Comparison of ENCODE assay signal across 8 cellular contexts in the genomic region with DNA sequence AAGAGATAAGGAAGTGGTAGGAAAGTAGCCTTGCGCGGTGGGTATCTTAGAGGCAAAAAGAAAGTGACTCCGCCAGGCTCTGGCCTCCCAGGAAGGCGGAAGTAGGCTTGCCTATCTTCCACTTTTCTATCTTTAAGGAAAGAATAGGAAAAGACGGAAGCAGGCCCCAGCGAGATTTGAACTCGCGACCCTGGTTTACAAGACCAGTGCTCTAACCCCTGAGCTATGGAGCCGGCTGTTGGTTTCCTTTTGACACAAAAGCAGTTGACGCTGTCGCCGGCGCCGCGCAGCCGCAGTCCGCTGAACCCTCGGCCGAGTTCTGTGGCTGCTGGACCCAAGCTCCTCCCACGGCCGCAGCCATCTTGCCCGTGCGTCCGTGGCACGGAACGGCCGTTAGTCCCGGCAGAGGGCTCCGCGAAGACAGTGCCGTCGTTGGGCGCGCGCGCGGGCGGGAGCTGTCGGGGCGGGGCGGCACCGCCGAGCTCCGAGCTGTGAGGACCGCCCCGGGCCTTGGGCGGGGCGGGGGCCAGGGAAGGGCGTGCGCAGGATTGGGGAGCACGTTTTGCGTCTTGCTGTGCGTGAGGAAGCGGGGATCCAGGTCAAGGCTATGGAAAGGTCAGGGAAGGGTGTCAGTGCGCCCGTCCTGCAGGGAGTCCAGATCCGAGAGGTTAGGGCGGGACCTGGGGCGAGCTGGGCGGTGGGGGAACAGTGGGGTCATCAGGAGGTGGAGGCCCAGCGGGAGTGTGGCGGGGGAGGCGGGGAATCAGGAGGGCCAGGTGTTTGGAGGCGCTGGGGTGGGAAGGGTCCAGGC. TPM values are rescaled to one million over a fixed set of nuclear protein-coding genes. Genes with fewer than 3 reads are reported as not detected.
DNase-seq lines count a peak whose midpoint lies in the region; ATAC-seq and TF ChIP-seq lines count a peak whose summit lies in the region.

No MANE protein-coding gene starts in this region.

- no peaks in the 10 kb centered on the region for H3K9me3 ChIP-seq in ascending aorta
- H3K9me3 ChIP-seq in hepatocyte (ENCODE audit: low read depth) = no peaks in the 10 kb centered on the region

- TF ChIP-seq CTCF in GM13977 (IDR thresholded peaks at IDR 0.05; ENCODE audit: extremely low read depth, insufficient read depth, missing control alignments) (peak; percentile 18), RWPE1 (conservative IDR thresholded peaks at IDR 0.05; ENCODE audit: low read depth) (no peak), ascending aorta (IDR thresholded peaks at IDR 0.05) (no peak), hepatocyte (IDR thresholded peaks at IDR 0.05; ENCODE audit: poor library complexity) (peak; percentile 2)

- peak; percentile 96 for DNase-seq in GM13977 (ENCODE audit: low spot score)
- DNase-seq in RWPE1 (ENCODE audit: low spot score) = peak; percentile 91
- peak; percentile 86 to 98 for DNase-seq in ascending aorta (ENCODE audit: low spot score in 2 of 2)
- peak; percentile 97 for DNase-seq in hepatocyte (ENCODE audit: low spot score)
- peak; percentile 75 for DNase-seq in skeletal muscle cell (ENCODE audit: low read depth)
- no peak for DNase-seq in effector CD8-positive, alpha-beta T cell (lab: John Stamatoyannopoulos, UW)
- DNase-seq in COR-L47 (lab: John Stamatoyannopoulos, UW) = no peak

- CTCF ChIA-PET in RWPE1 (lab: Yijun Ruan, JAX) = interaction anchor here (0.7 kb wide), 1 partner anchor 13 kb away, joined by 3 read pairs; the partner anchor contains the start of gene TRIM7

- H3K4me1 ChIP-seq in ascending aorta = peaks cover 3 to 10% of the 10 kb centered on the region in 2 donors
- peaks cover 4% of the 10 kb centered on the region for H3K4me1 ChIP-seq in hepatocyte (ENCODE audit: insufficient read depth)

- peak; percentile 71 for ATAC-seq in HG02798 (IDR thresholded peaks at IDR 0.05; ENCODE audit: poor library complexity, unreplicated experiment)

- no peaks in the 10 kb centered on the region for H3K9me2 ChIP-seq in hepatocyte (replicated peaks; ENCODE audit: insufficient read depth)

- H3K36me3 ChIP-seq in ascending aorta (no peaks in the 10 kb centered on the region), hepatocyte (replicated peaks; ENCODE audit: insufficient read depth, low read depth) (no peaks in the 10 kb centered on the region)

- H3K4me3 ChIP-seq in ascending aorta (peak overlapping the region; percentile 61 to 84), hepatocyte (peak overlapping the region; percentile 96), skeletal muscle cell (ENCODE audit: low read depth, low read length) (peak overlapping the region; percentile 93)

- POLR2A ChIA-PET in RWPE1 (lab: Yijun Ruan, JAX; ENCODE audit: low non-redundant PET) = interaction anchor here (0.6 to 2.0 kb wide), 5 partner anchors 11 to 362 kb away, joined by 3 to 15 read pairs (median 4); partner anchors contain the start of gene TRIM7

- H3K79me2 ChIP-seq in hepatocyte = no peaks in the 10 kb centered on the region

- intact Hi-C loops in ascending aorta (cut with DNase I) = loop anchor here (1.0 kb wide), 4 partner anchors 15 to 55 kb away; partner anchors contain the start of gene TRIM41

- H3K27me3 ChIP-seq in ascending aorta (no peaks in the 10 kb centered on the region), hepatocyte (no peaks in the 10 kb centered on the region)

- H3K27ac ChIP-seq in RWPE1 = peak overlapping the region; percentile 93
- peak overlapping the region; percentile 82 to 88 for H3K27ac ChIP-seq in ascending aorta
- peak overlapping the region; percentile 90 for H3K27ac ChIP-seq in hepatocyte

- H4K20me1 ChIP-seq in hepatocyte (ENCODE audit: insufficient read depth, poor library complexity, severe bottlenecking) = no peaks in the 10 kb centered on the region

- H2AFZ ChIP-seq in hepatocyte = peak overlapping the region; percentile 84

- in situ Hi-C loops in GM13977 (cut with MboI; ENCODE audit: low pct_unique_long_range_greater_than_20kb, low sequenced_read_pairs, unreplicated experiment) = no loop called here

- WGBS in hepatocyte (ENCODE audit: low lambda C conversion rate, missing lambda C conversion rate) = under 1% methylated on average over 49 of the region's 64 CpGs

- peak overlapping the region; percentile 99 for H3K4me2 ChIP-seq in hepatocyte

RNA-seq across cellular contexts. Expression of gene TRIM7, which starts 13.3 kb away (rescaled TPM):
- total RNA-seq in ascending aorta = 6.1 TPM
- total RNA-seq in hepatocyte = not detected in 2 replicates
- 0.35 TPM in 1 of 2 replicates, not detected in the other for polyA plus RNA-seq in hepatocyte

RNA-seq across cellular contexts. Expression of gene TRIM41, which starts 31.4 kb away (rescaled TPM):
- total RNA-seq in ascending aorta (105 TPM), hepatocyte (11.9 and 14.9 TPM in 2 replicates)
- polyA plus RNA-seq in hepatocyte = 1.7 and 2.0 TPM in 2 replicates

RNA-seq across cellular contexts. Expression of gene OR2V2, which starts 44.3 kb away (rescaled TPM):
- total RNA-seq in ascending aorta = not detected
- total RNA-seq in hepatocyte = not detected in 2 replicates
- not detected in 2 replicates for polyA plus RNA-seq in hepatocyte

RNA-seq across cellular contexts. Expression of gene RACK1, which starts 52.0 kb away (rescaled TPM):
- total RNA-seq in ascending aorta (2,870 TPM), hepatocyte (2,199 and 2,553 TPM in 2 replicates)
- 680 TPM in 2 replicates for polyA plus RNA-seq in hepatocyte

Comparison
In these comparisons a context has a peak if more than half of its experiments do, and no peak if none do; other contexts are left out.
1. DNase-seq: peak in GM13977 (single experiment), RWPE1 (single experiment), ascending aorta (2 of 2), hepatocyte (single experiment) and skeletal muscle cell (single experiment); none in effector CD8-positive, alpha-beta T cell (single experiment) and COR-L47 (single experiment).
2. CTCF ChIP-seq: peak in GM13977 (single experiment) and hepatocyte (single experiment); none in RWPE1 (single experiment) and ascending aorta (0 of 3).
3. Peak in every context shown above with its lines, with median percentiles within 50 percentile points of each other: H3K27ac ChIP-seq and H3K4me3 ChIP-seq.